Comparison of ENCODE assay signal across 8 cellular contexts in the genomic region with DNA sequence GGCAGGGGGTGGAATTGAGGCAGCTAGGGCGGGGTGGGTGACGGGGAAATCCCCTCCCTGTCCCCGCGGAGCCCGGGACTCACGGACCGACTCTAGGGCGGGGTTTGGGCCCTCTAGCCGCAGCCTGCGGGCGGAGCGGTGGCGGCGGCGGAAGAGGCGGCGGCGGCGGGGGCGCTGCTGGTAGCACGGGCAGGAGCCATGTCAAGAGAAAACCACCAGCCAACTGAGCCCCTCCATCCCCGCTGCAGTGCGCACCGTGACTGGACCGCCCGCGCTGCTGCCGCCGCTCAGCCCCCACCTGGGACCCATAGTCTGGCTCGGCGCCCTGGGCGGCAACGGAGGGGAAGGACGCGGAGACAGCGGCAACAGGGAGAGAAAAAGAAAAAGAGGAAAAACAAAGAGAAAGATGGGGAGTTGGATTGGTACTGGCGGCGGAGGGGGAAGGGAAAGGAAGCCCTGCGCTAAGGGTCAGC.
DNase-seq lines count a peak whose midpoint lies in the region; ATAC-seq and TF ChIP-seq lines count a peak whose summit lies in the region.

No MANE protein-coding gene starts in this region.

- H3K4me3 ChIP-seq in astrocyte of the cerebellum (ENCODE audit: low read depth, low read length), result peak overlapping the region; percentile 99
- peak overlapping the region; percentile 89 for H3K4me3 ChIP-seq in iPS-15b (ENCODE audit: low read depth, low read length)
- peak overlapping the region; percentile 71 to 91 (median 81) for H3K4me3 ChIP-seq in skin epidermis

- DNase-seq in ELF-1 (ENCODE audit: low read depth, low spot score) (peak; percentile 48), HK-2 (ENCODE audit: unreplicated experiment) (peak; percentile 69), T-helper 22 cell (ENCODE audit: low read depth) (peak; percentile 67), astrocyte of the cerebellum (ENCODE audit: low read depth) (no peak)

- H3K27me3 ChIP-seq in iPS-15b (ENCODE audit: control insufficient read depth, insufficient read depth, low read length), result no peaks in the 10 kb centered on the region

- ATAC-seq in GM18861 (IDR thresholded peaks at IDR 0.05; ENCODE audit: unreplicated experiment), result no peak
- ATAC-seq in HG02571 (IDR thresholded peaks at IDR 0.05; ENCODE audit: unreplicated experiment), result no peak

- peak overlapping the region; percentile 78 to 100 (median 99) for H3K27ac ChIP-seq in skin epidermis

- TF ChIP-seq CTCF in astrocyte of the cerebellum (IDR thresholded peaks at IDR 0.05; ENCODE audit: low read depth, low read length, missing control alignments), result no peak

- peaks cover 6% of the 10 kb centered on the region for H3K36me3 ChIP-seq in iPS-15b (ENCODE audit: control insufficient read depth, insufficient read depth, low read length)

- peak overlapping the region; percentile 99 for H3K9ac ChIP-seq in iPS-15b (ENCODE audit: low read depth, low read length)

- H3K4me1 ChIP-seq in iPS-15b (ENCODE audit: control insufficient read depth, insufficient read depth, low read length), result peaks cover 3% of the 10 kb centered on the region

- in situ Hi-C loops in astrocyte of the cerebellum (cut with HindIII; ENCODE audit: low sequenced_read_pairs), result no loop called here

- no peaks in the 10 kb centered on the region for H3K9me3 ChIP-seq in iPS-15b (ENCODE audit: control insufficient read depth, insufficient read depth, low read length)
